1 cellular context compared by ENCODE assay signal in the genomic region with DNA sequence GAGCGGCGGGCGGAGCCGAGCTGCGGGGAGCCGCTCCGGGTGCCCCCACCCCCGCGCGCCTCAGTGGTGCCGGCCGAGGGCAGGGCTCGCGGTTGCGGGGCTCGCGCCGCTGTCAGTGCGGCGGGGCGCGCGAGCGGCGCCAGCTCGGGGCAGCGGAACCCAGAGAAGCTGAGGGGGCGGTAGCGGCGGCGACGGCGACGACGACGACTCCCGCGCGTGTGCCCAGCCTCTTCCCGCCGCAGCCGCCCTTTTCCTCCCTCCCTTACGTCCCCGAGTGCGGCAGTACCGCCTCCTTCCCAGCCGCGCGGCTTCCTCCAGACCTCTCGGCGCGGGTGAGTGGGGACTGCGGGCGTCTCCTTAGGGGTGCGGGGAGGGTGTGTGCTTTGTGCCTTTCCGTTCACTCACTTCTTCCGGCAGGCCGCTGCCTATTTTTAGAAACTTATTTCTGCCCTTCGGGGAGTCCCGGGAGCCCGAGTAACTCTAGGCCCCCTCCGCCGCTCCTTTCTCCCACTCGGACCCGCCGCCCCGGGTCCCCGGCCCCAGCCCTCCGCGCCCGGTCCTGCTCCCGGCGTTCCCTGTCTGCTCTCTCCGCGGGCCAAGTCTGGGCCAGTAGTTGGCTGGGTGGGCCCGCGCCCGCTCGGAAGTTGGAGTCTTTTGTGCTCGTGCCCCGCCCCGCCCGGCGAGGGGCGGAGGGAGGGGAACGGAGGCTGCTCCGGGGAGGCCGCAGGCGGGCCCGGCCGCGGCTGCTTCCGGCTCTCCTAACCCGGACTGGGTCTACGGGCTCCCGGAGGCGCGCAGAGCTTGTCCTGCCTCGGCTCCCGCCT.
TF ChIP-seq lines count a peak whose summit lies in the region.

Gene RALY (plus strand): TSS at position 112 of the 824 bp plus-strand sequence. CDS start 78,164 bp downstream, outside the sequence.

TF ChIP-seq in GM12878, 131 proteins besides CTCF, POLR2A, EP300 and RAD21 (continued from another document and continues in another):
- no peak for TF ChIP-seq PBX3 (IDR thresholded peaks at IDR 0.05; ENCODE audit: insufficient replicate concordance, low read depth, low read length)
- no peak for TF ChIP-seq FOS (IDR thresholded peaks at IDR 0.05; ENCODE audit: borderline replicate concordance, extremely low read depth, insufficient read length)
- TF ChIP-seq RCOR1 (conservative IDR thresholded peaks at IDR 0.05; ENCODE audit: low read depth, low read length): no peak
- TF ChIP-seq USF1 (IDR thresholded peaks at IDR 0.05; ENCODE audit: borderline replicate concordance, extremely low read length, insufficient read depth, low read depth, low read length): no peak
- no peak for TF ChIP-seq BCL11A (IDR thresholded peaks at IDR 0.05; ENCODE audit: low read depth, low read length)
- no peak for TF ChIP-seq RAD51 (IDR thresholded peaks at IDR 0.05)
- TF ChIP-seq ELK1 (IDR thresholded peaks at IDR 0.05; ENCODE audit: low read depth, low read length): peak; percentile 71
- TF ChIP-seq SREBF1 (IDR thresholded peaks at IDR 0.05; ENCODE audit: low read length): no peak
- no peak for TF ChIP-seq JUNB (IDR thresholded peaks at IDR 0.05)
- no peak for TF ChIP-seq MYB (IDR thresholded peaks at IDR 0.05; ENCODE audit: borderline replicate concordance, low read depth, low read length)
- TF ChIP-seq FOXM1 (IDR thresholded peaks at IDR 0.05; ENCODE audit: low read depth, low read length): no peak
- no peak for TF ChIP-seq CBX5 (IDR thresholded peaks at IDR 0.05; ENCODE audit: low read depth)
- TF ChIP-seq USF2 (IDR thresholded peaks at IDR 0.05; ENCODE audit: borderline replicate concordance, low read depth, low read length): no peak
- TF ChIP-seq TCF12 (IDR thresholded peaks at IDR 0.05; ENCODE audit: low read depth, low read length): peak; percentile 42; the same call in 1 of the 2 replicates
- TF ChIP-seq, protein P1, sequence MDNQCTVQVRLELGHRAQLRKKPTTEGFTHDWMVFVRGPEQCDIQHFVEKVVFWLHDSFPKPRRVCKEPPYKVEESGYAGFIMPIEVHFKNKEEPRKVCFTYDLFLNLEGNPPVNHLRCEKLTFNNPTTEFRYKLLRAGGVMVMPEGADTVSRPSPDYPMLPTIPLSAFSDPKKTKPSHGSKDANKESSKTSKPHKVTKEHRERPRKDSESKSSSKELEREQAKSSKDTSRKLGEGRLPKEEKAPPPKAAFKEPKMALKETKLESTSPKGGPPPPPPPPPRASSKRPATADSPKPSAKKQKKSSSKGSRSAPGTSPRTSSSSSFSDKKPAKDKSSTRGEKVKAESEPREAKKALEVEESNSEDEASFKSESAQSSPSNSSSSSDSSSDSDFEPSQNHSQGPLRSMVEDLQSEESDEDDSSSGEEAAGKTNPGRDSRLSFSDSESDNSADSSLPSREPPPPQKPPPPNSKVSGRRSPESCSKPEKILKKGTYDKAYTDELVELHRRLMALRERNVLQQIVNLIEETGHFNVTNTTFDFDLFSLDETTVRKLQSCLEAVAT (IDR thresholded peaks at IDR 0.05): no peak
- peak; percentile 86 for TF ChIP-seq NR2F1 (conservative IDR thresholded peaks at IDR 0.05)
- TF ChIP-seq ZNF274 (IDR thresholded peaks at IDR 0.05; ENCODE audit: insufficient read depth, insufficient read length): no peak
- TF ChIP-seq RFX5 (IDR thresholded peaks at IDR 0.05; ENCODE audit: low read depth, low read length): no peak
- peak; percentile 48; the same call in 1 of the 2 replicates for TF ChIP-seq YY1 (IDR thresholded peaks at IDR 0.05; ENCODE audit: low read depth, low read length)
- TF ChIP-seq, protein P2, sequence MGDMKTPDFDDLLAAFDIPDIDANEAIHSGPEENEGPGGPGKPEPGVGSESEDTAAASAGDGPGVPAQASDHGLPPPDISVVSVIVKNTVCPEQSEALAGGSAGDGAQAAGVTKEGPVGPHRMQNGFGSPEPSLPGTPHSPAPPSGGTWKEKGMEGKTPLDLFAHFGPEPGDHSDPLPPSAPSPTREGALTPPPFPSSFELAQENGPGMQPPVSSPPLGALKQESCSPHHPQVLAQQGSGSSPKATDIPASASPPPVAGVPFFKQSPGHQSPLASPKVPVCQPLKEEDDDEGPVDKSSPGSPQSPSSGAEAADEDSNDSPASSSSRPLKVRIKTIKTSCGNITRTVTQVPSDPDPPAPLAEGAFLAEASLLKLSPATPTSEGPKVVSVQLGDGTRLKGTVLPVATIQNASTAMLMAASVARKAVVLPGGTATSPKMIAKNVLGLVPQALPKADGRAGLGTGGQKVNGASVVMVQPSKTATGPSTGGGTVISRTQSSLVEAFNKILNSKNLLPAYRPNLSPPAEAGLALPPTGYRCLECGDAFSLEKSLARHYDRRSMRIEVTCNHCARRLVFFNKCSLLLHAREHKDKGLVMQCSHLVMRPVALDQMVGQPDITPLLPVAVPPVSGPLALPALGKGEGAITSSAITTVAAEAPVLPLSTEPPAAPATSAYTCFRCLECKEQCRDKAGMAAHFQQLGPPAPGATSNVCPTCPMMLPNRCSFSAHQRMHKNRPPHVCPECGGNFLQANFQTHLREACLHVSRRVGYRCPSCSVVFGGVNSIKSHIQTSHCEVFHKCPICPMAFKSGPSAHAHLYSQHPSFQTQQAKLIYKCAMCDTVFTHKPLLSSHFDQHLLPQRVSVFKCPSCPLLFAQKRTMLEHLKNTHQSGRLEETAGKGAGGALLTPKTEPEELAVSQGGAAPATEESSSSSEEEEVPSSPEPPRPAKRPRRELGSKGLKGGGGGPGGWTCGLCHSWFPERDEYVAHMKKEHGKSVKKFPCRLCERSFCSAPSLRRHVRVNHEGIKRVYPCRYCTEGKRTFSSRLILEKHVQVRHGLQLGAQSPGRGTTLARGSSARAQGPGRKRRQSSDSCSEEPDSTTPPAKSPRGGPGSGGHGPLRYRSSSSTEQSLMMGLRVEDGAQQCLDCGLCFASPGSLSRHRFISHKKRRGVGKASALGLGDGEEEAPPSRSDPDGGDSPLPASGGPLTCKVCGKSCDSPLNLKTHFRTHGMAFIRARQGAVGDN (IDR thresholded peaks at IDR 0.05): peak; percentile 88
- peak; percentile 99 for TF ChIP-seq TAF1 (IDR thresholded peaks at IDR 0.05; ENCODE audit: borderline replicate concordance, low read depth, low read length)
- no peak for TF ChIP-seq HDAC2 (IDR thresholded peaks at IDR 0.05)
- TF ChIP-seq PAX8 (IDR thresholded peaks at IDR 0.05): no peak
- no peak for TF ChIP-seq TARDBP (IDR thresholded peaks at IDR 0.05; ENCODE audit: borderline replicate concordance)
- TF ChIP-seq NR2C2 (IDR thresholded peaks at IDR 0.05; ENCODE audit: borderline replicate concordance, control insufficient read depth, insufficient read length, low read depth): no peak
- TF ChIP-seq, protein P3, sequence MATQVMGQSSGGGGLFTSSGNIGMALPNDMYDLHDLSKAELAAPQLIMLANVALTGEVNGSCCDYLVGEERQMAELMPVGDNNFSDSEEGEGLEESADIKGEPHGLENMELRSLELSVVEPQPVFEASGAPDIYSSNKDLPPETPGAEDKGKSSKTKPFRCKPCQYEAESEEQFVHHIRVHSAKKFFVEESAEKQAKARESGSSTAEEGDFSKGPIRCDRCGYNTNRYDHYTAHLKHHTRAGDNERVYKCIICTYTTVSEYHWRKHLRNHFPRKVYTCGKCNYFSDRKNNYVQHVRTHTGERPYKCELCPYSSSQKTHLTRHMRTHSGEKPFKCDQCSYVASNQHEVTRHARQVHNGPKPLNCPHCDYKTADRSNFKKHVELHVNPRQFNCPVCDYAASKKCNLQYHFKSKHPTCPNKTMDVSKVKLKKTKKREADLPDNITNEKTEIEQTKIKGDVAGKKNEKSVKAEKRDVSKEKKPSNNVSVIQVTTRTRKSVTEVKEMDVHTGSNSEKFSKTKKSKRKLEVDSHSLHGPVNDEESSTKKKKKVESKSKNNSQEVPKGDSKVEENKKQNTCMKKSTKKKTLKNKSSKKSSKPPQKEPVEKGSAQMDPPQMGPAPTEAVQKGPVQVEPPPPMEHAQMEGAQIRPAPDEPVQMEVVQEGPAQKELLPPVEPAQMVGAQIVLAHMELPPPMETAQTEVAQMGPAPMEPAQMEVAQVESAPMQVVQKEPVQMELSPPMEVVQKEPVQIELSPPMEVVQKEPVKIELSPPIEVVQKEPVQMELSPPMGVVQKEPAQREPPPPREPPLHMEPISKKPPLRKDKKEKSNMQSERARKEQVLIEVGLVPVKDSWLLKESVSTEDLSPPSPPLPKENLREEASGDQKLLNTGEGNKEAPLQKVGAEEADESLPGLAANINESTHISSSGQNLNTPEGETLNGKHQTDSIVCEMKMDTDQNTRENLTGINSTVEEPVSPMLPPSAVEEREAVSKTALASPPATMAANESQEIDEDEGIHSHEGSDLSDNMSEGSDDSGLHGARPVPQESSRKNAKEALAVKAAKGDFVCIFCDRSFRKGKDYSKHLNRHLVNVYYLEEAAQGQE (IDR thresholded peaks at IDR 0.05; ENCODE audit: low read depth, low read length): 0 out of 2 replicates have a peak, but pooled peaks have one; percentile 49
- no peak for TF ChIP-seq HDAC6 (IDR thresholded peaks at IDR 0.05; ENCODE audit: unreplicated experiment)
- TF ChIP-seq E2F4 (IDR thresholded peaks at IDR 0.05; ENCODE audit: low read depth, low read length): 0 out of 2 replicates have a peak, but pooled peaks have one; percentile 42
- 0 out of 2 replicates have a peak, but pooled peaks have one; percentile 16 for TF ChIP-seq STAT1 (conservative IDR thresholded peaks at IDR 0.05)
- TF ChIP-seq, protein P4, sequence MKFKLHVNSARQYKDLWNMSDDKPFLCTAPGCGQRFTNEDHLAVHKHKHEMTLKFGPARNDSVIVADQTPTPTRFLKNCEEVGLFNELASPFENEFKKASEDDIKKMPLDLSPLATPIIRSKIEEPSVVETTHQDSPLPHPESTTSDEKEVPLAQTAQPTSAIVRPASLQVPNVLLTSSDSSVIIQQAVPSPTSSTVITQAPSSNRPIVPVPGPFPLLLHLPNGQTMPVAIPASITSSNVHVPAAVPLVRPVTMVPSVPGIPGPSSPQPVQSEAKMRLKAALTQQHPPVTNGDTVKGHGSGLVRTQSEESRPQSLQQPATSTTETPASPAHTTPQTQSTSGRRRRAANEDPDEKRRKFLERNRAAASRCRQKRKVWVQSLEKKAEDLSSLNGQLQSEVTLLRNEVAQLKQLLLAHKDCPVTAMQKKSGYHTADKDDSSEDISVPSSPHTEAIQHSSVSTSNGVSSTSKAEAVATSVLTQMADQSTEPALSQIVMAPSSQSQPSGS (IDR thresholded peaks at IDR 0.05; ENCODE audit: low read length): no peak
- no peak for TF ChIP-seq NFIC (IDR thresholded peaks at IDR 0.05; ENCODE audit: low read depth, low read length)
- peak; percentile 68 for TF ChIP-seq RUNX3 (IDR thresholded peaks at IDR 0.05; ENCODE audit: low read length)
- TF ChIP-seq CREM (IDR thresholded peaks at IDR 0.05; ENCODE audit: low read depth): no peak; the same call in 1 of the 2 replicates
- TF ChIP-seq PML (IDR thresholded peaks at IDR 0.05; ENCODE audit: low read length): peak; percentile 55; the same call in 1 of the 2 replicates
- 0 out of 2 replicates have a peak, but pooled peaks have one; percentile 21 for TF ChIP-seq CBFB (IDR thresholded peaks at IDR 0.05; ENCODE audit: low read depth)
- TF ChIP-seq MTA3 (IDR thresholded peaks at IDR 0.05; ENCODE audit: borderline replicate concordance, low read length): no peak
- no peak for TF ChIP-seq WRNIP1 (IDR thresholded peaks at IDR 0.05; ENCODE audit: borderline replicate concordance, low read depth, low read length)
- peak; percentile 94 for TF ChIP-seq BACH1 (IDR thresholded peaks at IDR 0.05; ENCODE audit: borderline replicate concordance)
- TF ChIP-seq ZNF384 (IDR thresholded peaks at IDR 0.05; ENCODE audit: borderline replicate concordance, low read depth, low read length): no peak
- no peak for TF ChIP-seq ATF7 (IDR thresholded peaks at IDR 0.05; ENCODE audit: low read depth)
